Comparison of ENCODE assay signal across 17 cellular contexts in genomic region chr3:7461202-7461825, GRCh38.
A peak's percentile ranks its signal among the peaks of the same experiment; 100 is the strongest.
DNase-seq lines count a peak whose midpoint lies in the region; ATAC-seq and TF ChIP-seq lines count a peak whose summit lies in the region.
"Had no signal": no experiment of that assay in that cellular context is flagged by ENCODE, and none has a peak within 500 bp of the region (broad histone marks: within the 10 kb centered on the region; RNA-seq: fewer than 3 reads in every experiment).

No MANE protein-coding gene starts in this region.

- no peak for TF ChIP-seq CTCF in GM13977 (IDR thresholded peaks at IDR 0.05; ENCODE audit: extremely low read depth, insufficient read depth, missing control alignments)

- ATAC-seq in GM19397 (IDR thresholded peaks at IDR 0.05; ENCODE audit: unreplicated experiment) (peak; percentile 100), HG02798 (IDR thresholded peaks at IDR 0.05; ENCODE audit: poor library complexity, unreplicated experiment) (peak; percentile 96), HG03460 (IDR thresholded peaks at IDR 0.05; ENCODE audit: unreplicated experiment) (peak; percentile 78)
- ATAC-seq: mucosa of descending colon; psoas muscle; stimulated activated effector memory CD8-positive, alpha-beta T cell treated with anti-CD3 and anti-CD28 coated beads, Interleukin-12 subunit alpha, Interleukin-12 subunit beta, amount 100 ng/mL, for 72 hours had no signal

- in situ Hi-C loops in GM13977 (cut with MboI; ENCODE audit: low pct_unique_long_range_greater_than_20kb, low sequenced_read_pairs, unreplicated experiment): no loop called here

- DNase-seq in GM13977 (ENCODE audit: low spot score) (peak; percentile 6), T1000 (lab: John Stamatoyannopoulos, UW) (no peak), dedifferentiated amniotic fluid mesenchymal stem cell (ENCODE audit: extremely low spot score) (no peak), OCI-M1 (lab: John Stamatoyannopoulos, UW) (no peak)
- no peak for DNase-seq in central memory CD4-positive, alpha-beta T cell
- DNase-seq: activated T-cell treated with anti-CD3 and anti-CD28 coated beads, Interleukin-2, amount 50 U/mL, for 24 hours; DMS 273 treated with DMSO at 0.1 percent for 48 hours; effector CD4-positive, alpha-beta T cell; islet precursor cell; mucosa of descending colon; NCI-H1694; NK-92 treated with Interleukin-12 subunit alpha and Interleukin-12 subunit beta, amount 100 ng/mL, for 24 hours; psoas muscle had no signal
